Comparison of ENCODE assay signal across 23 cellular contexts in genomic region chr6:161557333-161558107, GRCh38.
DNase-seq lines count a peak whose midpoint lies in the region; ATAC-seq and TF ChIP-seq lines count a peak whose summit lies in the region.
"Had no signal": no experiment of that assay in that cellular context is flagged by ENCODE, and none has a peak within 500 bp of the region (broad histone marks: within the 10 kb centered on the region; RNA-seq: fewer than 3 reads in every experiment).

No MANE protein-coding gene starts in this region.

- H3K4me3 Mint-ChIP-seq in chondrocyte (ENCODE audit: unreplicated experiment) = no peak overlapping the region
- H3K4me3 Mint-ChIP-seq in stimulated activated memory B cell treated with anti-CD40 and anti-IgM and Interleukin-4, amounts not matched to agents 10 μg/mL and 1 μg/mL and 100 μg/mL, for 72 hours = no peak overlapping the region
- H3K4me3 Mint-ChIP-seq: activated CD4-positive, alpha-beta memory T cell treated with anti-CD3 and anti-CD28 coated beads, Interleukin-2, amount 10 ng/mL, durations not matched to agents 7 days and 5 days; activated naive CD8-positive, alpha-beta T cell treated with anti-CD3 and anti-CD28 coated beads, Interleukin-2, amount 10 ng/mL, durations not matched to agents 7 days and 5 days; activated T-cell treated with anti-CD3 and anti-CD28 coated beads, Interleukin-2, amount 50 U/mL, for 72 hours; CD4-positive, alpha-beta T cell; HFFc6; IgD-negative memory B cell; naive thymus-derived CD4-positive, alpha-beta T cell had no signal

- no peak overlapping the region for H3K27ac Mint-ChIP-seq in chondrocyte (ENCODE audit: unreplicated experiment)
- H3K27ac Mint-ChIP-seq in stimulated activated memory B cell treated with anti-CD40 and anti-IgM and Interleukin-4, amounts not matched to agents 10 μg/mL and 1 μg/mL and 100 μg/mL, for 72 hours = no peak overlapping the region
- H3K27ac Mint-ChIP-seq: activated CD4-positive, alpha-beta memory T cell treated with anti-CD3 and anti-CD28 coated beads, Interleukin-2, amount 10 ng/mL, durations not matched to agents 7 days and 5 days; activated naive CD8-positive, alpha-beta T cell treated with anti-CD3 and anti-CD28 coated beads, Interleukin-2, amount 10 ng/mL, durations not matched to agents 7 days and 5 days; activated T-cell treated with anti-CD3 and anti-CD28 coated beads, Interleukin-2, amount 50 U/mL, for 72 hours; CD4-positive, alpha-beta T cell; HFFc6; IgD-negative memory B cell; naive thymus-derived CD4-positive, alpha-beta T cell had no signal

- H3K36me3 Mint-ChIP-seq in chondrocyte (ENCODE audit: low read depth) = peaks cover 19% of the 10 kb centered on the region
- H3K36me3 Mint-ChIP-seq in stimulated activated memory B cell treated with anti-CD40 and anti-IgM and Interleukin-4, amounts not matched to agents 10 μg/mL and 1 μg/mL and 100 μg/mL, for 72 hours = peaks cover 6% of the 10 kb centered on the region
- H3K36me3 Mint-ChIP-seq: activated naive CD8-positive, alpha-beta T cell treated with anti-CD3 and anti-CD28 coated beads, Interleukin-2, amount 10 ng/mL, durations not matched to agents 7 days and 5 days had no signal

- ATAC-seq in HG03565 (IDR thresholded peaks at IDR 0.05; ENCODE audit: unreplicated experiment) = peak; percentile 69
- ATAC-seq in stimulated activated memory B cell treated with anti-CD40 and anti-IgM and Interleukin-4, amounts not matched to agents 10 μg/mL and 1 μg/mL and 100 μg/mL, for 72 hours = peak; percentile 59
- ATAC-seq: activated T-cell treated with anti-CD3 and anti-CD28 coated beads, Interleukin-2, amount 50 U/mL, for 72 hours; GM12878; naive thymus-derived CD4-positive, alpha-beta T cell; stimulated activated naive CD8-positive, alpha-beta T cell treated with anti-CD3 and anti-CD28 coated beads, Interleukin-15, Interleukin-2, amounts not matched to agents 100 U/mL and 50 U/mL, for 24 hours had no signal

- DNase-seq in NCI-H1417 (lab: John Stamatoyannopoulos, UW) (peak in 2 of 3 experiments; percentile 28 to 63), NCI-H1417 treated with DMSO at 0.1 percent for 48 hours (lab: John Stamatoyannopoulos, UW) (no peak), chondrocyte (ENCODE audit: low spot score) (no peak), kidney tubule cell (ENCODE audit: low spot score) (no peak), NCI-H446 treated with DMSO at 0.1 percent for 48 hours (lab: John Stamatoyannopoulos, UW) (no peak), superior temporal gyrus (ENCODE audit: extremely low spot score) (no peak)
- DNase-seq: activated CD4-positive, alpha-beta memory T cell treated with anti-CD3 and anti-CD28 coated beads, Interleukin-2, amount 10 ng/mL, durations not matched to agents 7 days and 5 days; activated naive CD8-positive, alpha-beta T cell treated with anti-CD3 and anti-CD28 coated beads, Interleukin-2, amount 10 ng/mL, durations not matched to agents 7 days and 5 days; activated T-cell treated with anti-CD3 and anti-CD28 coated beads, Interleukin-2, amount 50 U/mL, for 72 hours; CD4-positive, alpha-beta T cell; dermis blood vessel endothelial cell; EL; HFFc6; naive thymus-derived CD4-positive, alpha-beta T cell; NCI-H1436; NCI-H345; stimulated activated CD4-positive, alpha-beta T cell treated with anti-CD3 and anti-CD28 coated beads, Interleukin-12 subunit alpha, Interleukin-12 subunit beta, amount 100 ng/mL, for 4 hours; stimulated activated naive CD8-positive, alpha-beta T cell treated with anti-CD3 and anti-CD28 coated beads, Interleukin-15, Interleukin-2, amounts not matched to agents 100 U/mL and 50 U/mL, for 24 hours; upper lobe of left lung had no signal

- peaks cover 27% of the 10 kb centered on the region for H3K9me3 Mint-ChIP-seq in chondrocyte (ENCODE audit: low read depth)
- H3K9me3 Mint-ChIP-seq in stimulated activated memory B cell treated with anti-CD40 and anti-IgM and Interleukin-4, amounts not matched to agents 10 μg/mL and 1 μg/mL and 100 μg/mL, for 72 hours = peaks cover 12% of the 10 kb centered on the region

- no peaks in the 10 kb centered on the region for H3K27me3 Mint-ChIP-seq in chondrocyte (ENCODE audit: low read depth)
- no peaks in the 10 kb centered on the region for H3K27me3 Mint-ChIP-seq in stimulated activated memory B cell treated with anti-CD40 and anti-IgM and Interleukin-4, amounts not matched to agents 10 μg/mL and 1 μg/mL and 100 μg/mL, for 72 hours
- H3K27me3 Mint-ChIP-seq: activated CD4-positive, alpha-beta memory T cell treated with anti-CD3 and anti-CD28 coated beads, Interleukin-2, amount 10 ng/mL, durations not matched to agents 7 days and 5 days; activated naive CD8-positive, alpha-beta T cell treated with anti-CD3 and anti-CD28 coated beads, Interleukin-2, amount 10 ng/mL, durations not matched to agents 7 days and 5 days; CD4-positive, alpha-beta T cell; IgD-negative memory B cell; naive thymus-derived CD4-positive, alpha-beta T cell had no signal

- no peaks in the 10 kb centered on the region for H3K4me1 Mint-ChIP-seq in chondrocyte (ENCODE audit: low read depth)
- no peaks in the 10 kb centered on the region for H3K4me1 Mint-ChIP-seq in stimulated activated memory B cell treated with anti-CD40 and anti-IgM and Interleukin-4, amounts not matched to agents 10 μg/mL and 1 μg/mL and 100 μg/mL, for 72 hours
- H3K4me1 Mint-ChIP-seq: activated CD4-positive, alpha-beta memory T cell treated with anti-CD3 and anti-CD28 coated beads, Interleukin-2, amount 10 ng/mL, durations not matched to agents 7 days and 5 days; activated naive CD8-positive, alpha-beta T cell treated with anti-CD3 and anti-CD28 coated beads, Interleukin-2, amount 10 ng/mL, durations not matched to agents 7 days and 5 days; IgD-negative memory B cell; naive thymus-derived CD4-positive, alpha-beta T cell had no signal

- peak; percentile 37 for TF ChIP-seq CTCF in chondrocyte (IDR thresholded peaks at IDR 0.05)

Comparison
In these comparisons a context has a peak if more than half of its experiments do, and no peak if none do; other contexts are left out.
1. DNase-seq: peak in NCI-H1417 (2 of 3); none in NCI-H1417 treated with DMSO at 0.1 percent for 48 hours (single experiment), chondrocyte (single experiment), kidney tubule cell (single experiment), NCI-H446 treated with DMSO at 0.1 percent for 48 hours (single experiment) and superior temporal gyrus (single experiment).